8 cellular contexts compared by ENCODE assay signal in the genomic region with DNA sequence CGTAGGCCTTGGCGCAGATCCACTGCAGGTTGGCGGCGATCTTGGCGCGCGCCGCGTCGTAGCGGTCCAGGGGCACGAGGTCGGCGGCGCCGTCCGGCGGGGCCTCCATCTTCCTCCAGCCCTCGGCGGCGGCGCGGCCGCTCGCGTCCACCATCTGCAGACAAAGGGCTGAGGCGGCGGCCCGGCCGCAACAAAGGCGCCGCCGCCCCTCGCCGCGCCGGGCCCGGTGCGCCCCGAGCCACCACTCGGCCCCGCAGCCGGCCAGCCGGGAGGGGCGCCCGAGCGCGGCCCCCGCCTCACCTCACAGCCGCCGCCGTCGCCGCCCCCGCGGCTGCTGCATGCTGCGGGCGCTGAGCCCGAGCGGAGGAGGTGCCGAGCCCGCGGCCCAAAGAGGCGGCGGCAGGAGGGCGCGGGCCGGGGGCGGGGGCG. TPM values are rescaled to one million over a fixed set of nuclear protein-coding genes. Genes with fewer than 3 reads are reported as not detected.
DNase-seq lines count a peak whose midpoint lies in the region; ATAC-seq and TF ChIP-seq lines count a peak whose summit lies in the region.

No MANE protein-coding gene starts in this region.

- H3K4me3 Mint-ChIP-seq in WTC11 (no peak overlapping the region), type B pancreatic cell (no peak overlapping the region)

- TF ChIP-seq POLR2A in GM18505 (IDR thresholded peaks at IDR 0.05; ENCODE audit: borderline replicate concordance, extremely low read depth, insufficient read depth, insufficient read length) = no peak

- H3K27me3 Mint-ChIP-seq in WTC11 (ENCODE audit: low read depth) (peaks cover 17% of the 10 kb centered on the region), type B pancreatic cell (no peaks in the 10 kb centered on the region)

- H3K27ac Mint-ChIP-seq in WTC11 = no peak overlapping the region
- no peak overlapping the region for H3K27ac Mint-ChIP-seq in type B pancreatic cell

- CTCF ChIA-PET in WTC11 (lab: Charles Lee) = interaction anchor here (0.6 to 1.0 kb wide), 7 partner anchors 13 to 215 kb away, joined by 3 to 7 read pairs (median 3); no protein-coding TSS in a partner anchor

- H3K9me3 Mint-ChIP-seq in WTC11 (peaks cover 20% of the 10 kb centered on the region), type B pancreatic cell (peaks cover 3% of the 10 kb centered on the region)

- DNase-seq in AG09309 (ENCODE audit: low read depth) (no peak), WTC11 (ENCODE audit: low spot score) (peak; percentile 50), left kidney (ENCODE audit: low read depth, low spot score) (peak; percentile 73), T1000 (lab: John Stamatoyannopoulos, UW) (no peak), type B pancreatic cell (ENCODE audit: extremely low spot score, unreplicated experiment) (no peak), ecto neural progenitor cell (ENCODE audit: low spot score) (no peak)

- H3K36me3 Mint-ChIP-seq in WTC11 (peaks cover 44% of the 10 kb centered on the region), type B pancreatic cell (peaks cover 48% of the 10 kb centered on the region)

- POLR2A ChIA-PET in WTC11 (lab: Charles Lee) = no interaction called here

- peak; percentile 23 for ATAC-seq in GM18505 (IDR thresholded peaks at IDR 0.05; ENCODE audit: unreplicated experiment)
- ATAC-seq in HG03039 (IDR thresholded peaks at IDR 0.05; ENCODE audit: unreplicated experiment) = peak; percentile 15
- no peak for ATAC-seq in WTC11

- peak overlapping the region; percentile 41 for H3K4me3 ChIP-seq in AG09309 (ENCODE audit: control insufficient read depth, low read depth, low read length)

- TF ChIP-seq CTCF in AG09309 (IDR thresholded peaks at IDR 0.05; ENCODE audit: control insufficient read depth, insufficient read depth, low read depth, low read length, missing control alignments) (no peak), WTC11 (IDR thresholded peaks at IDR 0.05) (no peak), type B pancreatic cell (conservative IDR thresholded peaks at IDR 0.05) (no peak)

- peaks cover 52% of the 10 kb centered on the region for H3K4me1 Mint-ChIP-seq in WTC11
- H3K4me1 Mint-ChIP-seq in type B pancreatic cell (ENCODE audit: unreplicated experiment) = peaks cover 34% of the 10 kb centered on the region

TF ChIP-seq in WTC11, 78 proteins besides CTCF, POLR2A, EP300 and RAD21 (continues in another document):
- TF ChIP-seq STAT6 (CRISPR knock-in tag; conservative IDR thresholded peaks at IDR 0.05; ENCODE audit: low read depth) = no peak
- no peak for TF ChIP-seq ZNF671 (CRISPR knock-in tag; IDR thresholded peaks at IDR 0.05)
- 0 out of 2 replicates have a peak, but pooled peaks have one; percentile 35 for TF ChIP-seq RELA (CRISPR knock-in tag; IDR thresholded peaks at IDR 0.05; ENCODE audit: borderline replicate concordance)
- TF ChIP-seq FOXK1 (CRISPR knock-in tag; IDR thresholded peaks at IDR 0.05) = no peak; the same call in 1 of the 2 replicates
- TF ChIP-seq ELF4 (CRISPR knock-in tag; IDR thresholded peaks at IDR 0.05; ENCODE audit: low read depth) = no peak
- no peak for TF ChIP-seq GTF2I (CRISPR knock-in tag; conservative IDR thresholded peaks at IDR 0.05)
- no peak for TF ChIP-seq ATF3 (CRISPR knock-in tag; conservative IDR thresholded peaks at IDR 0.05)
- peak; percentile 67; the same call in 1 of the 2 replicates for TF ChIP-seq FOXP1 (CRISPR knock-in tag; IDR thresholded peaks at IDR 0.05; ENCODE audit: borderline replicate concordance)
- no peak for TF ChIP-seq NR2C2 (CRISPR knock-in tag; IDR thresholded peaks at IDR 0.05)
- TF ChIP-seq, protein P1, sequence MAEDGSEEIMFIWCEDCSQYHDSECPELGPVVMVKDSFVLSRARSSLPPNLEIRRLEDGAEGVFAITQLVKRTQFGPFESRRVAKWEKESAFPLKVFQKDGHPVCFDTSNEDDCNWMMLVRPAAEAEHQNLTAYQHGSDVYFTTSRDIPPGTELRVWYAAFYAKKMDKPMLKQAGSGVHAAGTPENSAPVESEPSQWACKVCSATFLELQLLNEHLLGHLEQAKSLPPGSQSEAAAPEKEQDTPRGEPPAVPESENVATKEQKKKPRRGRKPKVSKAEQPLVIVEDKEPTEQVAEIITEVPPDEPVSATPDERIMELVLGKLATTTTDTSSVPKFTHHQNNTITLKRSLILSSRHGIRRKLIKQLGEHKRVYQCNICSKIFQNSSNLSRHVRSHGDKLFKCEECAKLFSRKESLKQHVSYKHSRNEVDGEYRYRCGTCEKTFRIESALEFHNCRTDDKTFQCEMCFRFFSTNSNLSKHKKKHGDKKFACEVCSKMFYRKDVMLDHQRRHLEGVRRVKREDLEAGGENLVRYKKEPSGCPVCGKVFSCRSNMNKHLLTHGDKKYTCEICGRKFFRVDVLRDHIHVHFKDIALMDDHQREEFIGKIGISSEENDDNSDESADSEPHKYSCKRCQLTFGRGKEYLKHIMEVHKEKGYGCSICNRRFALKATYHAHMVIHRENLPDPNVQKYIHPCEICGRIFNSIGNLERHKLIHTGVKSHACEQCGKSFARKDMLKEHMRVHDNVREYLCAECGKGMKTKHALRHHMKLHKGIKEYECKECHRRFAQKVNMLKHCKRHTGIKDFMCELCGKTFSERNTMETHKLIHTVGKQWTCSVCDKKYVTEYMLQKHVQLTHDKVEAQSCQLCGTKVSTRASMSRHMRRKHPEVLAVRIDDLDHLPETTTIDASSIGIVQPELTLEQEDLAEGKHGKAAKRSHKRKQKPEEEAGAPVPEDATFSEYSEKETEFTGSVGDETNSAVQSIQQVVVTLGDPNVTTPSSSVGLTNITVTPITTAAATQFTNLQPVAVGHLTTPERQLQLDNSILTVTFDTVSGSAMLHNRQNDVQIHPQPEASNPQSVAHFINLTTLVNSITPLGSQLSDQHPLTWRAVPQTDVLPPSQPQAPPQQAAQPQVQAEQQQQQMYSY (CRISPR knock-in tag; IDR thresholded peaks at IDR 0.05) = peak; percentile 9; the same call in 1 of the 2 replicates
- TF ChIP-seq ZBTB21 (CRISPR knock-in tag; IDR thresholded peaks at IDR 0.05; ENCODE audit: borderline replicate concordance) = no peak
- no peak for TF ChIP-seq ZNF121 (CRISPR knock-in tag; IDR thresholded peaks at IDR 0.05)
- no peak for TF ChIP-seq PRRX2 (CRISPR knock-in tag; IDR thresholded peaks at IDR 0.05)
- TF ChIP-seq SMAD4 (CRISPR knock-in tag; IDR thresholded peaks at IDR 0.05) = no peak
- no peak for TF ChIP-seq USF1 (CRISPR knock-in tag; IDR thresholded peaks at IDR 0.05)
- TF ChIP-seq SP1 (CRISPR knock-in tag; conservative IDR thresholded peaks at IDR 0.05) = no peak; the same call in 1 of the 2 replicates
- TF ChIP-seq NR1H2 (CRISPR knock-in tag; IDR thresholded peaks at IDR 0.05) = no peak
- no peak for TF ChIP-seq SMAD3 (CRISPR knock-in tag; IDR thresholded peaks at IDR 0.05; ENCODE audit: borderline replicate concordance)
- no peak; the same call in 1 of the 2 replicates for TF ChIP-seq NFYB (CRISPR knock-in tag; conservative IDR thresholded peaks at IDR 0.05; ENCODE audit: low read depth)
- TF ChIP-seq MLX (CRISPR knock-in tag; IDR thresholded peaks at IDR 0.05) = no peak

RNA-seq across cellular contexts. Expression of gene CAMSAP1, which starts 0.3 kb away (rescaled TPM):
- 33.5 to 40.5 TPM (median 35.8 TPM) in 3 replicates for total RNA-seq in WTC11 (2021)
- total RNA-seq in type B pancreatic cell (ENCODE audit: low replicate concordance) = 33.9 and 58.2 TPM in 2 replicates

RNA-seq across cellular contexts. Expression of gene UBAC1, which starts 54.2 kb away (rescaled TPM):
- total RNA-seq in WTC11 (2021) = 46.4 to 55.6 TPM (median 53.3 TPM) in 3 replicates
- 34.5 and 45.2 TPM in 2 replicates for total RNA-seq in type B pancreatic cell (ENCODE audit: low replicate concordance)

Comparison
In these comparisons a context has a peak if more than half of its experiments do, and no peak if none do; other contexts are left out.
1. DNase-seq: peak in WTC11 (single experiment) and left kidney (single experiment); none in AG09309 (single experiment), T1000 (single experiment), type B pancreatic cell (single experiment) and ecto neural progenitor cell (single experiment).